ENCODE assay signal across 8 cellular contexts in genomic region chr9:131238402-131239021, GRCh38. TPM values are rescaled to one million over a fixed set of nuclear protein-coding genes. Genes with fewer than 3 reads are reported as not detected.
DNase-seq lines count a peak whose midpoint lies in the region; ATAC-seq, FAIRE-seq and TF ChIP-seq lines count a peak whose summit lies in the region.

No MANE protein-coding gene starts in this region.

- no peak overlapping the region for H3K4me3 ChIP-seq in NT2/D1 (ENCODE audit: insufficient read length, low read depth)
- H3K4me3 ChIP-seq in esophagus squamous epithelium = peak overlapping the region in 3 of 4 donors; percentile 2 to 43 (median 10)
- H3K4me3 ChIP-seq in pancreas = peak overlapping the region in 1 of 4 donors; percentile 10

- TF ChIP-seq POLR2A in esophagus squamous epithelium (IDR thresholded peaks at IDR 0.05) = no peak

- no peak for FAIRE-seq in pancreas (lab: Jason Lieb, UNC)

- H3K36me3 ChIP-seq in NT2/D1 (ENCODE audit: insufficient read depth, insufficient read length, low read length) (peaks cover 28% of the 10 kb centered on the region), esophagus squamous epithelium (peaks cover 0 to 26% (median 6%) of the 10 kb centered on the region in 3 donors), pancreas (peaks cover 0 to 15% (median 0%) of the 10 kb centered on the region in 3 donors)

- H3K4me1 ChIP-seq in NT2/D1 (ENCODE audit: insufficient read depth, insufficient read length) (peaks cover 19% of the 10 kb centered on the region), esophagus squamous epithelium (peaks cover 12 to 25% (median 12%) of the 10 kb centered on the region in 3 donors), pancreas (peaks cover 0 to 18% (median 5%) of the 10 kb centered on the region in 3 donors)

- no peaks in the 10 kb centered on the region for H3K27me3 ChIP-seq in NT2/D1 (ENCODE audit: insufficient read depth, insufficient read length)
- peaks cover 0 to 4% (median 0%) of the 10 kb centered on the region in 4 donors for H3K27me3 ChIP-seq in esophagus squamous epithelium
- no peaks in the 10 kb centered on the region for H3K27me3 ChIP-seq in pancreas

- peak; percentile 9 for ATAC-seq in GM21447 (IDR thresholded peaks at IDR 0.05; ENCODE audit: unreplicated experiment)
- ATAC-seq in pancreas = peak in 3 of 4 donors; percentile 7 to 44 (median 28)

- 1 to 80% methylated on average over 3 to 7 of the region's 23 CpGs for WGBS in esophagus squamous epithelium, 2 donors
- 44 to 46% methylated on average over 23 of the region's 23 CpGs for WGBS in pancreas, 2 donors

- peak overlapping the region; percentile 59 for H3K9ac ChIP-seq in NT2/D1 (ENCODE audit: insufficient read length, low read depth)

- no peak for DNase-seq in NT2/D1 (ENCODE audit: low read depth, low spot score)
- no peak for DNase-seq in esophagus squamous epithelium (lab: John Stamatoyannopoulos, UW)
- DNase-seq in pancreas = peak in 1 of 6 donors; percentile 70
- no peak for DNase-seq in OCI-M1 (lab: John Stamatoyannopoulos, UW)
- no peak for DNase-seq in NOMO-1 (lab: John Stamatoyannopoulos, UW; ENCODE audit: unreplicated experiment in 2 of 2)
- no peak for DNase-seq in NCI-H146 (lab: John Stamatoyannopoulos, UW)

- intact Hi-C loops in esophagus squamous epithelium (cut with DNase I) = no loop called here
- intact Hi-C loops in pancreas (cut with DNase I) = no loop called here

- H3K9me3 ChIP-seq in NT2/D1 (ENCODE audit: insufficient read depth, low read length) = no peaks in the 10 kb centered on the region
- H3K9me3 ChIP-seq in esophagus squamous epithelium = no peaks in the 10 kb centered on the region
- H3K9me3 ChIP-seq in pancreas = no peaks in the 10 kb centered on the region

- no peak for TF ChIP-seq CTCF in C4-2B (conservative IDR thresholded peaks at IDR 0.05)
- TF ChIP-seq CTCF in esophagus squamous epithelium (IDR thresholded peaks at IDR 0.05) = no peak
- TF ChIP-seq CTCF in pancreas (IDR thresholded peaks at IDR 0.05) = no peak

- H3K27ac ChIP-seq in C4-2B (peak overlapping the region; percentile 59), esophagus squamous epithelium (peak overlapping the region; percentile 27 to 79 (median 54)), pancreas (no peak overlapping the region)

RNA-seq across cellular contexts. Expression of gene FAM78A, which starts 37.8 kb away (rescaled TPM):
- total RNA-seq in esophagus squamous epithelium = 1 to 10 TPM in 3 of 4 donors, under 1 TPM in 1; 0.61 to 2.9 (median 2.0) TPM
- 1 to 10 TPM in 3 of 6 donors, under 1 TPM in 3; 0.37 to 3.9 (median 0.93) TPM for total RNA-seq in pancreas
- under 1 TPM; 0.45 to 0.76 TPM for polyA plus RNA-seq in pancreas

RNA-seq across cellular contexts. Expression of gene PLPP7, which starts 51.0 kb away (rescaled TPM):
- total RNA-seq in esophagus squamous epithelium = 1 to 10 TPM in 1 of 4 donors, under 1 TPM in 2, not detected in 1; 0.40 to 2.9 (median 0.97) TPM
- 1 to 10 TPM in 4 of 6 donors, under 1 TPM in 2; 0.38 to 2.0 (median 1.3) TPM for total RNA-seq in pancreas
- polyA plus RNA-seq in pancreas = 1 to 10 TPM in 1 of 2 donors, under 1 TPM in 1; 0.94 to 2.5 TPM

Comparison
In these comparisons a context has a peak if more than half of its experiments do, and no peak if none do; other contexts are left out.
1. H3K27ac ChIP-seq: peak in C4-2B (single experiment) and esophagus squamous epithelium (4 of 4); none in pancreas (0 of 4).